ENCODE assay signal across 19 cellular contexts in genomic region chr17:76104896-76105231, GRCh38. TPM values are rescaled to one million over a fixed set of nuclear protein-coding genes. Genes with fewer than 3 reads are reported as not detected.
DNase-seq lines count a peak whose midpoint lies in the region; ATAC-seq and TF ChIP-seq lines count a peak whose summit lies in the region.
"Had no signal": no experiment of that assay in that cellular context is flagged by ENCODE, and none has a peak within 500 bp of the region (broad histone marks: within the 10 kb centered on the region; RNA-seq: fewer than 3 reads in every experiment).

No MANE protein-coding gene starts in this region.

- no peaks in the 10 kb centered on the region for H3K9me3 Mint-ChIP-seq in CD8-positive, alpha-beta memory T cell
- no peaks in the 10 kb centered on the region for H3K9me3 Mint-ChIP-seq in WTC11

- no peak overlapping the region for H3K23ac ChIP-seq in mesenchymal stem cell (ENCODE audit: low read length in 2 of 2)

- H2AK5ac ChIP-seq in mesenchymal stem cell (ENCODE audit: low read length, severe bottlenecking) = peak overlapping the region; percentile 77

- H3K18ac ChIP-seq in mesenchymal stem cell (ENCODE audit: low read depth in 1 of 2, low read length in 2 of 2) = no peak overlapping the region

- H4K91ac ChIP-seq in mesenchymal stem cell (ENCODE audit: low read length) = no peak overlapping the region

- H3K4me1 Mint-ChIP-seq in CD8-positive, alpha-beta memory T cell = peaks cover 23 to 39% (median 29%) of the 10 kb centered on the region in 3 donors
- peaks cover 28% of the 10 kb centered on the region for H3K4me1 Mint-ChIP-seq in WTC11

- H3K4me3 Mint-ChIP-seq in CD8-positive, alpha-beta memory T cell = peak overlapping the region; percentile 41 to 98 (median 56)
- no peak overlapping the region for H3K4me3 Mint-ChIP-seq in WTC11

- H3K4me1 ChIP-seq in CD8-positive, alpha-beta memory T cell (ENCODE audit: insufficient read depth, low read length) = peaks cover 17% of the 10 kb centered on the region
- H3K4me1 ChIP-seq in mesenchymal stem cell (ENCODE audit: control insufficient read depth, insufficient read depth, low read depth, low read length) = peaks cover 15% of the 10 kb centered on the region

- peaks cover 5% of the 10 kb centered on the region for H3K36me3 ChIP-seq in CD8-positive, alpha-beta memory T cell (ENCODE audit: insufficient read depth, low read length)
- peaks cover 17 to 20% of the 10 kb centered on the region in 2 experiments for H3K36me3 ChIP-seq in mesenchymal stem cell (ENCODE audit: control insufficient read depth in 1 of 2, insufficient read depth in 2 of 2, low read depth in 1 of 2, low read length in 2 of 2)

- CTCF ChIA-PET in CD8-positive, alpha-beta memory T cell (lab: Charles Lee) = interaction anchor here (1.2 to 6.6 kb wide), 7 partner anchors 11 to 401 kb away, joined by 3 to 30 read pairs (median 3); no protein-coding TSS in a partner anchor
- CTCF ChIA-PET in WTC11 (lab: Charles Lee) = interaction anchor here (1.0 to 3.0 kb wide), 5 partner anchors 20 to 199 kb away, joined by 3 to 19 read pairs (median 3); no protein-coding TSS in a partner anchor

- H2BK12ac ChIP-seq in mesenchymal stem cell (ENCODE audit: low read length in 2 of 2) = peak overlapping the region in 1 of 2 experiments; percentile 58

- no peak overlapping the region for H3K9ac ChIP-seq in mesenchymal stem cell (ENCODE audit: low read length)

- H3K27ac ChIP-seq in 22Rv1 (peak overlapping the region; percentile 83; the same call in 1 of the 2 replicates), mesenchymal stem cell (ENCODE audit: low read length, poor library complexity, severe bottlenecking) (no peak overlapping the region)
- no peak overlapping the region for H3K27ac ChIP-seq in CD8-positive, alpha-beta memory T cell (ENCODE audit: low read depth, low read length)

- no peak for TF ChIP-seq CTCF in 22Rv1 (IDR thresholded peaks at IDR 0.05)
- no peak for TF ChIP-seq CTCF in WTC11 (IDR thresholded peaks at IDR 0.05)
- no peak for TF ChIP-seq CTCF in GM20000 (IDR thresholded peaks at IDR 0.05; ENCODE audit: extremely low read depth, missing control alignments)

- H2AFZ ChIP-seq in mesenchymal stem cell (ENCODE audit: low read depth, low read length) = no peak overlapping the region

- no peak overlapping the region for H2BK120ac ChIP-seq in mesenchymal stem cell (ENCODE audit: low read depth, low read length)

- peak overlapping the region; percentile 85 for H4K8ac ChIP-seq in mesenchymal stem cell (ENCODE audit: low read length)

- no peak overlapping the region for H2BK5ac ChIP-seq in mesenchymal stem cell (ENCODE audit: low read depth, low read length, poor library complexity, severe bottlenecking)

- H3K4me3 ChIP-seq in CD8-positive, alpha-beta memory T cell (ENCODE audit: low read length) = no peak overlapping the region
- H3K4me3 ChIP-seq in mesenchymal stem cell (ENCODE audit: insufficient read depth in 1 of 2, low read depth in 1 of 2, low read length in 2 of 2) = no peak overlapping the region

- ATAC-seq in WTC11 (no peak), GM21390 (IDR thresholded peaks at IDR 0.05; ENCODE audit: unreplicated experiment) (no peak), HG02642 (IDR thresholded peaks at IDR 0.05; ENCODE audit: poor library complexity, unreplicated experiment) (no peak)
- ATAC-seq: upper lobe of right lung had no signal

- H2BK15ac ChIP-seq in mesenchymal stem cell (ENCODE audit: low read depth, poor library complexity, severe bottlenecking) = no peak overlapping the region

- H3K27me3 ChIP-seq in CD8-positive, alpha-beta memory T cell (ENCODE audit: insufficient read depth, low read length, poor library complexity, severe bottlenecking) = no peaks in the 10 kb centered on the region
- no peaks in the 10 kb centered on the region for H3K27me3 ChIP-seq in mesenchymal stem cell (ENCODE audit: control insufficient read depth in 1 of 2, insufficient read depth in 1 of 2, low read length in 2 of 2)
- H3K27me3 ChIP-seq: BE2C, upper lobe of right lung had no signal

- 100% methylated on average over 4 of the region's 5 CpGs for whole genome bisulfite sequencing in mesenchymal stem cell

- POLR2A ChIA-PET in CD8-positive, alpha-beta memory T cell (lab: Charles Lee) = interaction anchor here (0.6 to 1.0 kb wide), 3 partner anchors 10 to 250 kb away, joined by 4 to 10 read pairs (median 5); partner anchors contain the start of genes PRPSAP1 and WBP2
- POLR2A ChIA-PET in WTC11 (lab: Charles Lee) = no interaction called here

- H3K9me3 ChIP-seq in CD8-positive, alpha-beta memory T cell (ENCODE audit: low read length) = no peaks in the 10 kb centered on the region
- H3K9me3 ChIP-seq in mesenchymal stem cell (ENCODE audit: control insufficient read depth, low read length) = no peaks in the 10 kb centered on the region
- H3K9me3 ChIP-seq: BE2C, upper lobe of right lung had no signal

- H3K36me3 Mint-ChIP-seq in CD8-positive, alpha-beta memory T cell = peaks cover 0 to 30% (median 6%) of the 10 kb centered on the region in 3 donors
- peaks cover 16% of the 10 kb centered on the region for H3K36me3 Mint-ChIP-seq in WTC11

- DNase-seq in CD8-positive, alpha-beta memory T cell = no peak
- DNase-seq in WTC11 (ENCODE audit: low spot score) (no peak), mesenchymal stem cell (no peak), NCI-H510A treated with DMSO at 0.1 percent for 48 hours (lab: John Stamatoyannopoulos, UW) (no peak), GM20000 (ENCODE audit: low spot score) (no peak)
- DNase-seq: activated CD4-positive, alpha-beta T cell treated with anti-CD3 and anti-CD28 coated beads for 4 hours; BE2C; cerebellar nuclear complex; glutamatergic neuron; NCI-H1417 treated with DMSO at 0.1 percent for 48 hours; SW 1271; upper lobe of right lung had no signal

- peak overlapping the region in 7 of 8 donors; percentile 54 to 87 (median 73) for H3K27ac Mint-ChIP-seq in CD8-positive, alpha-beta memory T cell
- peak overlapping the region; percentile 97; the same call in 1 of the 2 replicates for H3K27ac Mint-ChIP-seq in WTC11

- peak overlapping the region in 1 of 2 experiments; percentile 24 for H3K4ac ChIP-seq in mesenchymal stem cell (ENCODE audit: low read depth in 1 of 2, low read length in 2 of 2)

- no peak overlapping the region for H3K4me2 ChIP-seq in mesenchymal stem cell (ENCODE audit: low read length, poor library complexity, severe bottlenecking)

- no peak overlapping the region for H3K14ac ChIP-seq in mesenchymal stem cell (ENCODE audit: low read length in 2 of 2)

- peaks cover 15% of the 10 kb centered on the region for H3K79me1 ChIP-seq in mesenchymal stem cell (replicated peaks; ENCODE audit: low read length, poor library complexity, severe bottlenecking)

- H3K27me3 Mint-ChIP-seq in CD8-positive, alpha-beta memory T cell = peaks cover 0 to 2% of the 10 kb centered on the region in 2 donors
- H3K27me3 Mint-ChIP-seq in WTC11 (ENCODE audit: low read depth) = no peaks in the 10 kb centered on the region; the same call in 1 of the 2 replicates

TF ChIP-seq in WTC11, 78 proteins besides CTCF, POLR2A, EP300 and RAD21 (continues in another document):
- TF ChIP-seq ZNF512 (CRISPR knock-in tag; IDR thresholded peaks at IDR 0.05; ENCODE audit: borderline replicate concordance) (no peak), TEAD4 (CRISPR knock-in tag; IDR thresholded peaks at IDR 0.05) (no peak), PRRX2 (CRISPR knock-in tag; IDR thresholded peaks at IDR 0.05) (no peak), GABPB1 (CRISPR knock-in tag; IDR thresholded peaks at IDR 0.05) (no peak), ZNF138 (CRISPR knock-in tag; conservative IDR thresholded peaks at IDR 0.05) (no peak), NFYB (CRISPR knock-in tag; conservative IDR thresholded peaks at IDR 0.05; ENCODE audit: low read depth) (no peak), NR1H2 (CRISPR knock-in tag; IDR thresholded peaks at IDR 0.05) (no peak)

RNA-seq across cellular contexts. Expression of gene EXOC7, which starts 1.3 kb away (rescaled TPM):
- 100 to 1,000 TPM; 105 to 109 TPM for total RNA-seq in CD8-positive, alpha-beta memory T cell
- 69.3 TPM for polyA plus RNA-seq in CD8-positive, alpha-beta memory T cell
- total RNA-seq in WTC11 (2021) = 90.0 to 126 TPM (median 96.2 TPM) in 3 replicates
- 87.1 TPM for polyA plus RNA-seq in mesenchymal stem cell (2013, experiment 1 of 2)
- 86.9 TPM for polyA plus RNA-seq in mesenchymal stem cell (2013, experiment 2 of 2)

RNA-seq across cellular contexts. Expression of gene ZACN, which starts 25.9 kb away (rescaled TPM):
- 1 to 10 TPM; 2.8 to 3.0 TPM for total RNA-seq in CD8-positive, alpha-beta memory T cell
- 4.1 TPM for polyA plus RNA-seq in CD8-positive, alpha-beta memory T cell
- total RNA-seq in WTC11 (2021) = 0.07 to 0.28 TPM (median 0.11 TPM) in 3 replicates
- polyA plus RNA-seq in mesenchymal stem cell (2013, experiment 1 of 2) = 0.03 TPM
- polyA plus RNA-seq in mesenchymal stem cell (2013, experiment 2 of 2) = not detected
- total RNA-seq: kidney epithelial cell, mucosa of gallbladder, renal cortical epithelial cell, upper lobe of right lung had no signal

RNA-seq across cellular contexts. Expression of gene GALR2, which starts 30.3 kb away (rescaled TPM):
- 1 to 10 TPM; 2.7 to 3.1 TPM for total RNA-seq in CD8-positive, alpha-beta memory T cell
- not detected for polyA plus RNA-seq in CD8-positive, alpha-beta memory T cell
- total RNA-seq in WTC11 (2021) = 1.7 to 2.9 TPM (median 2.0 TPM) in 3 replicates
- 0.12 TPM for polyA plus RNA-seq in mesenchymal stem cell (2013, experiment 1 of 2)
- 0.11 TPM for polyA plus RNA-seq in mesenchymal stem cell (2013, experiment 2 of 2)
- total RNA-seq: NCI-H460, upper lobe of right lung had no signal

RNA-seq across cellular contexts. Expression of gene SRP68, which starts 32.5 kb away (rescaled TPM):
- total RNA-seq in CD8-positive, alpha-beta memory T cell = 100 to 1,000 TPM; 120 to 123 TPM
- 80.4 TPM for polyA plus RNA-seq in CD8-positive, alpha-beta memory T cell
- total RNA-seq in WTC11 (2021) = 80.5 to 90.7 TPM (median 82.0 TPM) in 3 replicates
- polyA plus RNA-seq in mesenchymal stem cell (2013, experiment 1 of 2) = 56.0 TPM
- 57.0 TPM for polyA plus RNA-seq in mesenchymal stem cell (2013, experiment 2 of 2)

RNA-seq across cellular contexts. Expression of gene FOXJ1, which starts 36.2 kb away (rescaled TPM):
- under 1 TPM; 0.64 to 0.94 TPM for total RNA-seq in CD8-positive, alpha-beta memory T cell
- polyA plus RNA-seq in CD8-positive, alpha-beta memory T cell = 0.68 TPM
- 6.2 to 11.8 TPM (median 6.8 TPM) in 3 replicates for total RNA-seq in WTC11 (2021)
- polyA plus RNA-seq in mesenchymal stem cell (2013, experiment 1 of 2) = not detected
- polyA plus RNA-seq in mesenchymal stem cell (2013, experiment 2 of 2) = not detected
- total RNA-seq: mucosa of gallbladder, NCI-H460 had no signal
